28 cellular contexts compared by ENCODE assay signal in genomic region chr9:131805803-131806202, GRCh38.
"Had no signal": no experiment of that assay in that cellular context is flagged by ENCODE, and none has a peak within 500 bp of the region (broad histone marks: within the 10 kb centered on the region; RNA-seq: fewer than 3 reads in every experiment).

No MANE protein-coding gene starts in this region.

- H3K27ac Mint-ChIP-seq: dendritic cell treated with granulocyte-macrophage colony-stimulating factor and Interleukin-4, amounts not matched to agents 40 ng/mL and 50 ng/mL, for 4 days; naive thymus-derived CD8-positive, alpha-beta T cell; nephron progenitor cell had no signal

- H3K4me1 Mint-ChIP-seq: naive thymus-derived CD8-positive, alpha-beta T cell; stimulated activated naive CD8-positive, alpha-beta T cell treated with anti-CD3 and anti-CD28 coated beads, Interleukin-15, amount 100 ng/mL, for 72 hours had no signal

- H3K9me3 ChIP-seq: colonic mucosa, esophagus squamous epithelium, heart right ventricle, left ventricle myocardium inferior, lower lobe of right lung, neutrophil, pancreas, right lobe of liver, suprapubic skin, transverse colon, upper lobe of right lung, uterus had no signal

- H3K4me3 Mint-ChIP-seq: dendritic cell treated with granulocyte-macrophage colony-stimulating factor and Interleukin-4, amounts not matched to agents 40 ng/mL and 50 ng/mL, for 4 days; naive thymus-derived CD8-positive, alpha-beta T cell; nephron progenitor cell; stimulated activated naive CD8-positive, alpha-beta T cell treated with anti-CD3 and anti-CD28 coated beads, Interleukin-15, amount 100 ng/mL, for 72 hours had no signal

- H3K9me3 Mint-ChIP-seq: dendritic cell treated with granulocyte-macrophage colony-stimulating factor and Interleukin-4, amounts not matched to agents 40 ng/mL and 50 ng/mL, for 4 days; naive thymus-derived CD8-positive, alpha-beta T cell; nephron progenitor cell; stimulated activated naive CD8-positive, alpha-beta T cell treated with anti-CD3 and anti-CD28 coated beads, Interleukin-15, amount 100 ng/mL, for 72 hours had no signal

- H3K4me3 ChIP-seq: colonic mucosa, esophagus squamous epithelium, heart right ventricle, left ventricle myocardium inferior, lower lobe of right lung, pancreas, right lobe of liver, suprapubic skin, transverse colon, upper lobe of right lung, uterus had no signal

- H3K36me3 Mint-ChIP-seq: naive thymus-derived CD8-positive, alpha-beta T cell had no signal

- FAIRE-seq: endothelial cell of umbilical vein, islet of Langerhans, pancreas, small intestine had no signal

- H3K27ac ChIP-seq: colonic mucosa, esophagus squamous epithelium, heart right ventricle, left ventricle myocardium inferior, lower lobe of right lung, neutrophil, pancreas, right lobe of liver, suprapubic skin, transverse colon, upper lobe of right lung, uterus had no signal

- H3K36me3 ChIP-seq: colonic mucosa, esophagus squamous epithelium, heart right ventricle, left ventricle myocardium inferior, lower lobe of right lung, neutrophil, pancreas, right lobe of liver, suprapubic skin, transverse colon, upper lobe of right lung, uterus had no signal

- DNase-seq: colonic mucosa; effector CD8-positive, alpha-beta T cell; esophagus squamous epithelium; foreskin melanocyte; glutamatergic neuron; heart right ventricle; hippocampal formation; kidney glomerular epithelial cell; left colon; left ventricle myocardium inferior; lower lobe of right lung; nephron progenitor cell; pancreas; small intestine; stimulated activated CD4-positive, alpha-beta T cell treated with anti-CD3 and anti-CD28 coated beads, Interleukin-15, amount 100 ng/mL, for 24 hours; stimulated activated CD4-positive, alpha-beta T cell treated with anti-CD3 and anti-CD28 coated beads, Interleukin-2, amount 100 ng/mL, for 48 hours; stimulated activated naive CD4-positive, alpha-beta T cell; stimulated activated naive CD8-positive, alpha-beta T cell treated with anti-CD3 and anti-CD28 coated beads, Interleukin-15, amount 100 ng/mL, for 72 hours; transverse colon; uterus had no signal

- H3K4me1 ChIP-seq: colonic mucosa, heart right ventricle, left ventricle myocardium inferior, lower lobe of right lung, pancreas, right lobe of liver, transverse colon, upper lobe of right lung, uterus had no signal

- H3K27me3 ChIP-seq: colonic mucosa, pancreas, right lobe of liver, uterus had no signal
